In the genomic region with DNA sequence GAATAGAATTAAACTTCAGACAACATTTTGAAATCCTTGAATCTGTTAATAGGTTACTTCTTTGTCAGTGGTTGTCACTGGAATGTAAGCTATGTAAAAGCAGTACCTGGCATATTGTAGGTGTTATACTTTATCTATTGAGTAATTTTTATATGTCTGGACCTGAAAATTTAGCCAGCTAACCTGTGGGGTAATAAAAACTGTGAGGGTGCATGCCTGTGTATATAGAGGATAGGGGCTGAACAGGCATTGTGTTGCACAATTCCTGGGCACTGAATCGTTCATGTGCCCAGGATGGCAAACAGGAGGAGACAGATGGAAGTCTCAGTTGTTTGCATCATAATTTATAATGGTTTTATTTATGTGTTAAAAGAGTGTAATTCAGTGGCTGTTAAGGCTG, we compare ENCODE assay signal across 21 cellular contexts.
DNase-seq lines count a peak whose midpoint lies in the region; ATAC-seq, FAIRE-seq and TF ChIP-seq lines count a peak whose summit lies in the region.
"Had no signal": no experiment of that assay in that cellular context is flagged by ENCODE, and none has a peak within 500 bp of the region (broad histone marks: within the 10 kb centered on the region; RNA-seq: fewer than 3 reads in every experiment).

No MANE protein-coding gene starts in this region.

- POLR2A ChIA-PET in HepG2 (lab: Yijun Ruan, JAX) = no interaction called here

- in situ Hi-C loops in HepG2 (cut with HindIII; ENCODE audit: extremely low pct_ligation_motif_present, low pct_unique_long_range_greater_than_20kb) (no loop called here), mammary epithelial cell (cut with MboI; ENCODE audit: low sequenced_read_pairs in 2 of 2) (no loop called here)

- CTCF ChIA-PET in HepG2 (lab: Yijun Ruan, JAX; ENCODE audit: low intra/inter-chr PET ratio, low total read pairs) = no interaction called here
- CTCF ChIA-PET in mammary epithelial cell (lab: Charles Lee; ENCODE audit: low non-redundant PET) = no interaction called here

- WGBS in liver = 35% methylated on average over 1 of the region's 1 CpG
- WGBS in HepG2 (ENCODE audit: low lambda C conversion rate) = 65% methylated on average over 1 of the region's 1 CpG
- 8% methylated on average over 1 of the region's 1 CpG for WGBS in mammary epithelial cell (ENCODE audit: low coverage, missing lambda C conversion rate)
- 38% methylated on average over 1 of the region's 1 CpG for WGBS in esophagus muscularis mucosa
- 41 to 86% (median 74%) methylated on average over 1 of the region's 1 CpG for WGBS in spleen, 5 donors

- dilution Hi-C loops in mammary epithelial cell (cut with HindIII; ENCODE audit: low sequenced_read_pairs) = no loop called here

- H3K9ac ChIP-seq in liver (ENCODE audit: low read depth in 1 of 2, low read length in 2 of 2) (no peak overlapping the region), HepG2 (ENCODE audit: insufficient read depth, low read depth, low read length) (no peak overlapping the region), mammary epithelial cell (ENCODE audit: insufficient read depth, low read length) (no peak overlapping the region)

- H3K4me2 ChIP-seq in HepG2 (ENCODE audit: low read depth, low read length) (no peak overlapping the region), mammary epithelial cell (ENCODE audit: insufficient read depth, low read depth, low read length) (peak overlapping the region; percentile 52), osteoblast (ENCODE audit: insufficient read depth, low read length) (no peak overlapping the region)

- no peak for ATAC-seq in HepG2
- ATAC-seq: PC-3 had no signal

- intact Hi-C loops in HepG2 (cut with micrococcal nuclease; ENCODE audit: unreplicated experiment) = no loop called here
- intact Hi-C loops in mammary epithelial cell (cut with micrococcal nuclease) = loop anchor here (1.0 to 5.0 kb wide), 2 partner anchors 28 to 67 kb away; a partner anchor contains a TSS
- intact Hi-C loops in esophagus muscularis mucosa (cut with DNase I) = no loop called here
- intact Hi-C loops in spleen (cut with DNase I; ENCODE audit: low total_unique reads) = no loop called here

- H3K4me1 ChIP-seq in liver (ENCODE audit: control insufficient read depth in 4 of 4, insufficient read depth in 4 of 4, low read length in 3 of 4) = peaks cover 0 to 4% (median 0%) of the 10 kb centered on the region in 4 donors
- H3K4me1 ChIP-seq in HepG2 (ENCODE audit: insufficient read depth, low read length) = no peaks in the 10 kb centered on the region
- H3K4me1 ChIP-seq in mammary epithelial cell (ENCODE audit: insufficient read depth, low read length) = peaks cover 9% of the 10 kb centered on the region
- H3K4me1 ChIP-seq in esophagus muscularis mucosa = no peaks in the 10 kb centered on the region
- H3K4me1 ChIP-seq in osteoblast (ENCODE audit: insufficient read depth, low read length) = peaks cover 8% of the 10 kb centered on the region
- H3K4me1 ChIP-seq in spleen = no peaks in the 10 kb centered on the region

- H3K4me3 ChIP-seq in liver (ENCODE audit: low read depth in 1 of 3, low read length in 3 of 3) (no peak overlapping the region), HepG2 (replicated peaks in 1 of 3; ENCODE audit: insufficient read depth in 1 of 3, low read depth in 2 of 3, low read length in 3 of 3) (no peak overlapping the region), mammary epithelial cell (replicated peaks in 1 of 3; ENCODE audit: insufficient read depth in 1 of 3, low read depth in 2 of 3, low read length in 3 of 3) (no peak overlapping the region), esophagus muscularis mucosa (no peak overlapping the region), osteoblast (ENCODE audit: insufficient read depth, low read length) (no peak overlapping the region), spleen (no peak overlapping the region)
- H3K4me3 ChIP-seq: SJCRH30 had no signal

- H3K27ac ChIP-seq in liver (ENCODE audit: low read depth in 1 of 2, low read length in 2 of 2) (no peak overlapping the region), HepG2 (ENCODE audit: extremely low read length, insufficient read depth, low read length) (no peak overlapping the region), mammary epithelial cell (ENCODE audit: insufficient read depth, low read depth, low read length) (peak overlapping the region; percentile 50), esophagus muscularis mucosa (replicated peaks in 1 of 4) (no peak overlapping the region), osteoblast (ENCODE audit: low read depth, low read length) (no peak overlapping the region), spleen (no peak overlapping the region)
- H3K27ac ChIP-seq: SJCRH30 had no signal

- H4K20me1 ChIP-seq in HepG2 (ENCODE audit: insufficient read depth, low read length) (no peaks in the 10 kb centered on the region), mammary epithelial cell (ENCODE audit: insufficient read depth, low read length) (no peaks in the 10 kb centered on the region), osteoblast (ENCODE audit: insufficient read depth, low read length) (no peaks in the 10 kb centered on the region)

- no peak for FAIRE-seq in HepG2 (lab: Jason Lieb, UNC)
- FAIRE-seq: D721Med, G401.6 had no signal

- TF ChIP-seq POLR2A in HepG2 (IDR thresholded peaks at IDR 0.05; ENCODE audit: insufficient read depth in 1 of 2, low read depth in 2 of 2, low read length in 2 of 2) (no peak), esophagus muscularis mucosa (IDR thresholded peaks at IDR 0.05; ENCODE audit: low read depth) (no peak), spleen (IDR thresholded peaks at IDR 0.05) (no peak)

- H3K9me3 ChIP-seq in liver (ENCODE audit: control insufficient read depth in 4 of 4, low read length in 3 of 4) (no peaks in the 10 kb centered on the region), HepG2 (ENCODE audit: low read length) (no peaks in the 10 kb centered on the region), mammary epithelial cell (replicated peaks; ENCODE audit: insufficient read depth, low read length) (no peaks in the 10 kb centered on the region), esophagus muscularis mucosa (no peaks in the 10 kb centered on the region), osteoblast (ENCODE audit: low read depth, low read length) (no peaks in the 10 kb centered on the region), spleen (no peaks in the 10 kb centered on the region)
- H3K9me3 ChIP-seq: SJCRH30 had no signal

- BruUV-seq in HepG2 (replicated peaks; lab: Mats Ljungman, UMichigan) = no TSS peak
- no TSS peak for BruUV-seq in mammary epithelial cell (replicated peaks; lab: Mats Ljungman, UMichigan)

- TF ChIP-seq CTCF in liver (IDR thresholded peaks at IDR 0.05; ENCODE audit: low read depth, low read length, missing input control) = no peak
- TF ChIP-seq CTCF in HepG2 (CRISPR knock-in tag; IDR thresholded peaks at IDR 0.05) = no peak
- no peak for TF ChIP-seq CTCF in mammary epithelial cell (conservative IDR thresholded peaks at IDR 0.05 in 1 of 2, IDR thresholded peaks at IDR 0.05 in 1 of 2; ENCODE audit: extremely low read depth in 1 of 2, insufficient read depth in 1 of 2, low read depth in 1 of 2, low read length in 2 of 2)
- TF ChIP-seq CTCF in esophagus muscularis mucosa (IDR thresholded peaks at IDR 0.05) = no peak
- no peak for TF ChIP-seq CTCF in osteoblast (IDR thresholded peaks at IDR 0.05; ENCODE audit: extremely low read depth, low read depth, low read length)
- TF ChIP-seq CTCF in spleen (IDR thresholded peaks at IDR 0.05 in 8 of 11, conservative IDR thresholded peaks at IDR 0.05 in 3 of 11) = no peak

- H3K79me2 ChIP-seq in HepG2 (ENCODE audit: insufficient read depth, low read length) (no peaks in the 10 kb centered on the region), mammary epithelial cell (ENCODE audit: insufficient read depth, low read length) (no peaks in the 10 kb centered on the region), osteoblast (ENCODE audit: insufficient read depth, low read length) (no peaks in the 10 kb centered on the region)

- TF ChIP-seq EP300 in HepG2 (IDR thresholded peaks at IDR 0.05; ENCODE audit: low read depth in 2 of 2, low read length in 2 of 2) (no peak), HepG2 (CRISPR knock-in tag; IDR thresholded peaks at IDR 0.05; ENCODE audit: borderline replicate concordance) (no peak), esophagus muscularis mucosa (IDR thresholded peaks at IDR 0.05) (no peak)

- DNase-seq in HepG2 (ENCODE audit: low spot score) = no peak
- peak; percentile 70 for DNase-seq in mammary epithelial cell
- peak; percentile 17 for DNase-seq in glomerular visceral epithelial cell (ENCODE audit: extremely low spot score)
- peak; percentile 74 for DNase-seq in renal cortical epithelial cell (ENCODE audit: low read depth)
- DNase-seq in esophagus muscularis mucosa (ENCODE audit: extremely low spot score) = no peak
- no peak for DNase-seq in osteoblast (ENCODE audit: insufficient read length, low spot score, missing footprints)
- no peak for DNase-seq in spleen
- DNase-seq: C1 segment of cervical spinal cord; CD8-positive, alpha-beta memory T cell; H7; HFFc6; KBM-7; NCI-H187; NCI-H2227 treated with DMSO at 0.1 percent for 48 hours; NCI-H524; NCI-H82; PC-3; SJCRH30 had no signal

- H2AFZ ChIP-seq in HepG2 (ENCODE audit: low read length) = no peak overlapping the region
- H2AFZ ChIP-seq in mammary epithelial cell (ENCODE audit: low read depth, low read length) = no peak overlapping the region
- no peak overlapping the region for H2AFZ ChIP-seq in osteoblast (ENCODE audit: low read length)

- H3K27me3 ChIP-seq in liver (ENCODE audit: control insufficient read depth in 4 of 4, insufficient read depth in 4 of 4, low read length in 3 of 4) = no peaks in the 10 kb centered on the region
- no peaks in the 10 kb centered on the region for H3K27me3 ChIP-seq in HepG2 (ENCODE audit: control insufficient read depth in 1 of 2, insufficient read depth in 2 of 2, low read length in 2 of 2)
- no peaks in the 10 kb centered on the region for H3K27me3 ChIP-seq in mammary epithelial cell (ENCODE audit: insufficient read depth, low read length)
- no peaks in the 10 kb centered on the region for H3K27me3 ChIP-seq in esophagus muscularis mucosa
- H3K27me3 ChIP-seq in osteoblast (ENCODE audit: insufficient read depth, low read length) = no peaks in the 10 kb centered on the region
- no peaks in the 10 kb centered on the region for H3K27me3 ChIP-seq in spleen (replicated peaks in 1 of 7)
- H3K27me3 ChIP-seq: SJCRH30 had no signal

- TF ChIP-seq RAD21 in liver (IDR thresholded peaks at IDR 0.05) (no peak), HepG2 (CRISPR knock-in tag; IDR thresholded peaks at IDR 0.05) (no peak)

- H3K36me3 ChIP-seq in liver (ENCODE audit: control insufficient read depth in 4 of 4, insufficient read depth in 3 of 4, low read depth in 1 of 4, low read length in 3 of 4) (peaks cover 0 to 2% (median 0%) of the 10 kb centered on the region in 4 donors), HepG2 (replicated peaks in 1 of 2; ENCODE audit: control insufficient read depth in 1 of 2, insufficient read depth in 2 of 2, low read length in 2 of 2) (peaks cover 0 to 2% of the 10 kb centered on the region in 2 experiments; a peak in 1 of 5 replicates), mammary epithelial cell (ENCODE audit: insufficient read depth, low read length) (peaks cover 3% of the 10 kb centered on the region), esophagus muscularis mucosa (peaks cover 0 to 15% (median 9%) of the 10 kb centered on the region in 4 donors), osteoblast (ENCODE audit: insufficient read depth, low read length) (no peaks in the 10 kb centered on the region), spleen (peaks cover 0 to 63% (median 7%) of the 10 kb centered on the region in 6 donors)

Comparison
In these comparisons a context has a peak if more than half of its experiments do, and no peak if none do; other contexts are left out.
1. DNase-seq: peak in mammary epithelial cell (single experiment), glomerular visceral epithelial cell (single experiment) and renal cortical epithelial cell (single experiment); none in HepG2 (single experiment), esophagus muscularis mucosa (single experiment), osteoblast (single experiment) and spleen (single experiment).